Comparison of ENCODE assay signal across 17 cellular contexts in the genomic region with DNA sequence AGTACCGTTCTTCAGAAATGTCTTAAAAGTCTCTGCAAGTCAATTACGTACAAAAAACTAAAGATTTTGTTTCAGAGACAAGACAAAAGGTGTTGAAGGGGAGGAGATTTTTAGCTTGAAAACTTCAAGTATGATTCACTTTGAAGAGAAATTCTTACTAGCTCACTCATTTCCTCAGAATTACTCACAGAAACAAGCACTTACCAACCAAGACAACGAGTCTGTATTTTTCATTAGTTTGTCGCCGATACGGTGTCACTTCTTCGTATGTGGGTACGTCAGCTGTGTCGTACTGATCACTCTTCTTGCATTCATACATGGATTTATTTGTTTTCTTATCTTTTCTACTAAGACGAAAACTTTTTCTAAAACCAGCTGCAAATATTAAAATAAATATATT.
DNase-seq lines count a peak whose midpoint lies in the region; ATAC-seq and TF ChIP-seq lines count a peak whose summit lies in the region.
"Had no signal": no experiment of that assay in that cellular context is flagged by ENCODE, and none has a peak within 500 bp of the region (broad histone marks: within the 10 kb centered on the region; RNA-seq: fewer than 3 reads in every experiment).

No MANE protein-coding gene starts in this region.

- no TSS peak for BruUV-seq in IMR-90 (replicated peaks; lab: Mats Ljungman, UMichigan)

- H4K8ac ChIP-seq in IMR-90 (ENCODE audit: low read depth in 2 of 2, low read length in 2 of 2) = peak overlapping the region; percentile 69 to 73

- H2BK15ac ChIP-seq in IMR-90 (ENCODE audit: low read depth, low read length) = peak overlapping the region; percentile 78; the same call in 1 of the 3 replicates

- H3K9me3 Mint-ChIP-seq in CD4-positive, alpha-beta memory T cell = peaks cover 0 to 5% (median 0%) of the 10 kb centered on the region in 8 donors

- CTCF ChIA-PET in IMR-90 (lab: Yijun Ruan, JAX) = interaction anchor here (0.7 kb wide), 1 partner anchor 40 kb away, joined by 4 read pairs; no protein-coding TSS in a partner anchor
- CTCF ChIA-PET in CD4-positive, alpha-beta memory T cell (lab: Charles Lee; ENCODE audit: partially characterized antibody) = no interaction called here

- dilution Hi-C loops in IMR-90 (cut with HindIII; ENCODE audit: low sequenced_read_pairs, unreplicated experiment) = no loop called here

- H3K27me3 ChIP-seq in IMR-90 (ENCODE audit: control insufficient read depth, insufficient read depth, low read length) (no peaks in the 10 kb centered on the region), brain microvascular endothelial cell (replicated peaks) (no peaks in the 10 kb centered on the region)
- no peaks in the 10 kb centered on the region for H3K27me3 ChIP-seq in CD4-positive, alpha-beta memory T cell (ENCODE audit: insufficient read depth, low read length)
- H3K27me3 ChIP-seq: gastroesophageal sphincter, ovary had no signal

- peak overlapping the region; percentile 21; the same call in 1 of the 2 replicates for H3K56ac ChIP-seq in IMR-90 (ENCODE audit: extremely low read depth, insufficient read depth, low read length)

- no CpG with 5 or more reads among the region's 10 CpGs for WGBS in IMR-90 (ENCODE audit: extremely low coverage in 2 of 2, insufficient read length in 1 of 2), 2 experiments

- H3K4me3 ChIP-seq in IMR-90 (ENCODE audit: insufficient read depth, low read depth, low read length) (no peak overlapping the region; the same call in 1 of the 2 replicates), brain microvascular endothelial cell (ENCODE audit: low read depth, low read length) (no peak overlapping the region)
- no peak overlapping the region for H3K4me3 ChIP-seq in CD4-positive, alpha-beta memory T cell (ENCODE audit: low read length in 2 of 2)
- H3K4me3 ChIP-seq: gastroesophageal sphincter, GM12878, ovary had no signal

- DNase-seq in AG20443 (ENCODE audit: low spot score) (peak; percentile 47), IMR-90 (peak; percentile 94), brain microvascular endothelial cell (peak; percentile 95), lung microvascular endothelial cell (ENCODE audit: low read depth in 2 of 2) (peak; percentile 6 to 89), DMS79 (lab: John Stamatoyannopoulos, UW) (no peak), Ammon's horn (ENCODE audit: low spot score) (no peak)
- DNase-seq in CD4-positive, alpha-beta memory T cell = no peak
- DNase-seq: activated T-cell treated with anti-CD3 and anti-CD28 coated beads, Interleukin-2, amount 50 U/mL, for 1 hour; ovary; RPMI8226; stimulated activated CD4-positive, alpha-beta T cell treated with anti-CD3 and anti-CD28 coated beads, Interleukin-4, amount 100 ng/mL, for 24 hours; T1000 had no signal

- TF ChIP-seq CTCF in IMR-90 (conservative IDR thresholded peaks at IDR 0.05; ENCODE audit: low read depth, low read length) (no peak), brain microvascular endothelial cell (IDR thresholded peaks at IDR 0.05; ENCODE audit: low read depth, low read length, missing control alignments) (no peak)

- H2AFZ ChIP-seq in IMR-90 (replicated peaks; ENCODE audit: low read length, poor library complexity) = no peak overlapping the region

- H3K79me1 ChIP-seq in IMR-90 (ENCODE audit: low read depth in 1 of 2, low read length in 2 of 2) = no peaks in the 10 kb centered on the region

- H3K4me3 Mint-ChIP-seq in CD4-positive, alpha-beta memory T cell = no peak overlapping the region
- H3K4me3 Mint-ChIP-seq: central memory CD8-positive, alpha-beta T cell had no signal

- peak overlapping the region; percentile 88 for H2BK20ac ChIP-seq in IMR-90 (ENCODE audit: low read depth, low read length)

- no peaks in the 10 kb centered on the region for H3K4me1 Mint-ChIP-seq in CD4-positive, alpha-beta memory T cell
- H3K4me1 Mint-ChIP-seq: central memory CD8-positive, alpha-beta T cell had no signal

- H3K9ac ChIP-seq in IMR-90 (ENCODE audit: low read depth, low read length) = no peak overlapping the region

- peak overlapping the region; percentile 6; the same call in 1 of the 2 replicates for H3K23ac ChIP-seq in IMR-90 (ENCODE audit: low read depth, low read length)

- no peak overlapping the region for H2AK9ac ChIP-seq in IMR-90 (replicated peaks; ENCODE audit: low read depth, low read length, poor library complexity)

- intact Hi-C loops in IMR-90 (cut with micrococcal nuclease) = no loop called here
- intact Hi-C loops in CD4-positive, alpha-beta memory T cell (cut with micrococcal nuclease) = no loop called here

- TF ChIP-seq RAD21 in IMR-90 (IDR thresholded peaks at IDR 0.05; ENCODE audit: low read length) = no peak

- peak overlapping the region; percentile 79 for H2BK120ac ChIP-seq in IMR-90 (ENCODE audit: low read depth, low read length)

- peak overlapping the region; percentile 68; the same call in 1 of the 2 replicates for H3K4me2 ChIP-seq in IMR-90 (ENCODE audit: low read depth, low read length)

- no peak overlapping the region for H3K27ac Mint-ChIP-seq in CD4-positive, alpha-beta memory T cell

- H2BK5ac ChIP-seq in IMR-90 (ENCODE audit: low read depth, low read length, poor library complexity, severe bottlenecking) = peak overlapping the region; percentile 96

- peak overlapping the region; percentile 81; the same call in 1 of the 2 replicates for H4K5ac ChIP-seq in IMR-90 (ENCODE audit: low read depth, low read length)

- peak overlapping the region; percentile 92; the same call in 1 of the 2 replicates for H4K91ac ChIP-seq in IMR-90 (ENCODE audit: insufficient read depth, low read depth, low read length)

- peaks cover 8% of the 10 kb centered on the region for H3K4me1 ChIP-seq in IMR-90 (ENCODE audit: control insufficient read depth, insufficient read depth, low read length)
- no peaks in the 10 kb centered on the region for H3K4me1 ChIP-seq in CD4-positive, alpha-beta memory T cell (ENCODE audit: insufficient read depth, low read length)
- H3K4me1 ChIP-seq: gastroesophageal sphincter had no signal

- H3K27ac ChIP-seq in IMR-90 (ENCODE audit: insufficient read depth, low read length) (peak overlapping the region; percentile 21), brain microvascular endothelial cell (peak overlapping the region; percentile 93)
- no peak overlapping the region for H3K27ac ChIP-seq in CD4-positive, alpha-beta memory T cell (ENCODE audit: low read depth, low read length)
- H3K27ac ChIP-seq: gastroesophageal sphincter, ovary had no signal

- H3K9me3 ChIP-seq in IMR-90 (ENCODE audit: control insufficient read depth, insufficient read depth, low read length) = no peaks in the 10 kb centered on the region
- H3K9me3 ChIP-seq in CD4-positive, alpha-beta memory T cell (ENCODE audit: control insufficient read depth in 1 of 2, low read length in 2 of 2) = no peaks in the 10 kb centered on the region
- H3K9me3 ChIP-seq: gastroesophageal sphincter, ovary had no signal

- in situ Hi-C loops in IMR-90 (cut with MboI; ENCODE audit: low sequenced_read_pairs) = no loop called here
- in situ Hi-C loops in brain microvascular endothelial cell (cut with HindIII; ENCODE audit: low pct_ligation_motif_present, low sequenced_read_pairs) = no loop called here

- no peaks in the 10 kb centered on the region for H4K20me1 ChIP-seq in IMR-90 (ENCODE audit: insufficient read depth, low read length)

- peak overlapping the region; percentile 83; the same call in 1 of the 2 replicates for H3K18ac ChIP-seq in IMR-90 (ENCODE audit: low read depth, low read length)

- H3K14ac ChIP-seq in IMR-90 (replicated peaks; ENCODE audit: low read depth, low read length) = peak overlapping the region; percentile 77

- H3K36me3 Mint-ChIP-seq in CD4-positive, alpha-beta memory T cell = peaks cover 60 to 67% of the 10 kb centered on the region in 2 donors

- TF ChIP-seq POLR2A in IMR-90 (IDR thresholded peaks at IDR 0.05; ENCODE audit: low read depth, low read length) = no peak

- H3K4ac ChIP-seq in IMR-90 (ENCODE audit: low read depth, low read length) = peak overlapping the region; percentile 82; the same call in 1 of the 2 replicates

- ATAC-seq in IMR-90 (ENCODE audit: low read depth) = peak; percentile 88
- ATAC-seq in HG02798 (IDR thresholded peaks at IDR 0.05; ENCODE audit: poor library complexity, unreplicated experiment) = no peak
- ATAC-seq: gastroesophageal sphincter, GM12878, left lobe of liver had no signal

- POLR2A ChIA-PET in IMR-90 (lab: Charles Lee; ENCODE audit: unreplicated experiment) = interaction anchor here (0.5 kb wide), 1 partner anchor 32 kb away, joined by 4 read pairs; no protein-coding TSS in a partner anchor
- POLR2A ChIA-PET in CD4-positive, alpha-beta memory T cell (lab: Charles Lee; ENCODE audit: partially characterized antibody) = no interaction called here

- H3K9me1 ChIP-seq in IMR-90 (ENCODE audit: insufficient read depth, low read length) = peaks cover 10% of the 10 kb centered on the region

- peak overlapping the region; percentile 84 for H2AK5ac ChIP-seq in IMR-90 (ENCODE audit: low read depth, low read length)

- H3K36me3 ChIP-seq in IMR-90 (ENCODE audit: control insufficient read depth, insufficient read depth, low read length) = no peaks in the 10 kb centered on the region
- no peaks in the 10 kb centered on the region for H3K36me3 ChIP-seq in brain microvascular endothelial cell (replicated peaks)
- peaks cover 4% of the 10 kb centered on the region for H3K36me3 ChIP-seq in CD4-positive, alpha-beta memory T cell (ENCODE audit: insufficient read depth, low read length)
- H3K36me3 ChIP-seq: ovary had no signal

- H3K27me3 Mint-ChIP-seq in CD4-positive, alpha-beta memory T cell = no peaks in the 10 kb centered on the region
- H3K27me3 Mint-ChIP-seq: central memory CD8-positive, alpha-beta T cell had no signal

TF ChIP-seq in IMR-90, 13 proteins besides CTCF, POLR2A, EP300 and RAD21 (continues in another document):
- TF ChIP-seq SMC3 (IDR thresholded peaks at IDR 0.05; ENCODE audit: low read depth, low read length) (no peak), CHD1 (IDR thresholded peaks at IDR 0.05; ENCODE audit: low read depth, low read length) (no peak), MAZ (IDR thresholded peaks at IDR 0.05; ENCODE audit: borderline replicate concordance, low read depth, low read length) (no peak), MAFK (IDR thresholded peaks at IDR 0.05; ENCODE audit: low read depth, low read length) (no peak), RFX5 (IDR thresholded peaks at IDR 0.05; ENCODE audit: low read depth, low read length) (no peak), CEBPB (IDR thresholded peaks at IDR 0.05; ENCODE audit: low read depth, low read length) (peak; percentile 16; the same call in 1 of the 2 replicates), NFE2L2 (IDR thresholded peaks at IDR 0.05; ENCODE audit: low read depth, low read length) (no peak), BHLHE40 (IDR thresholded peaks at IDR 0.05; ENCODE audit: low read depth, low read length) (no peak)
- TF ChIP-seq, protein P1, sequence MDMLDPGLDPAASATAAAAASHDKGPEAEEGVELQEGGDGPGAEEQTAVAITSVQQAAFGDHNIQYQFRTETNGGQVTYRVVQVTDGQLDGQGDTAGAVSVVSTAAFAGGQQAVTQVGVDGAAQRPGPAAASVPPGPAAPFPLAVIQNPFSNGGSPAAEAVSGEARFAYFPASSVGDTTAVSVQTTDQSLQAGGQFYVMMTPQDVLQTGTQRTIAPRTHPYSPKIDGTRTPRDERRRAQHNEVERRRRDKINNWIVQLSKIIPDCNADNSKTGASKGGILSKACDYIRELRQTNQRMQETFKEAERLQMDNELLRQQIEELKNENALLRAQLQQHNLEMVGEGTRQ (IDR thresholded peaks at IDR 0.05; ENCODE audit: low read depth, low read length) = no peak

Comparison
In these comparisons a context has a peak if more than half of its experiments do, and no peak if none do; other contexts are left out.
1. DNase-seq: peak in AG20443 (single experiment), IMR-90 (single experiment), brain microvascular endothelial cell (single experiment) and lung microvascular endothelial cell (2 of 2); none in DMS79 (single experiment), Ammon's horn (single experiment) and CD4-positive, alpha-beta memory T cell (0 of 5).